In genomic region chr11:46593550-46594382, GRCh38 we compare ENCODE assay signal across 1 cellular context.
TF ChIP-seq lines count a peak whose summit lies in the region.

TSS of gene AMBRA1 (minus strand) at chr11:46594023. CDS start at chr11:46548380, 45,643 bp downstream.

TF ChIP-seq in HepG2, 621 proteins besides CTCF, POLR2A, EP300 and RAD21 (continued from another document and continues in another):
- TF ChIP-seq ZNF329 (CRISPR knock-in tag; IDR thresholded peaks at IDR 0.05; ENCODE audit: low read depth) = no peak
- 0 out of 2 replicates have a peak, but pooled peaks have one; percentile 37 for TF ChIP-seq REPIN1 (CRISPR knock-in tag; IDR thresholded peaks at IDR 0.05; ENCODE audit: borderline replicate concordance, low read depth)
- TF ChIP-seq ZNF780A (CRISPR knock-in tag; IDR thresholded peaks at IDR 0.05) = no peak
- no peak for TF ChIP-seq TBX3 (IDR thresholded peaks at IDR 0.05; ENCODE audit: borderline replicate concordance)
- TF ChIP-seq, protein P1, sequence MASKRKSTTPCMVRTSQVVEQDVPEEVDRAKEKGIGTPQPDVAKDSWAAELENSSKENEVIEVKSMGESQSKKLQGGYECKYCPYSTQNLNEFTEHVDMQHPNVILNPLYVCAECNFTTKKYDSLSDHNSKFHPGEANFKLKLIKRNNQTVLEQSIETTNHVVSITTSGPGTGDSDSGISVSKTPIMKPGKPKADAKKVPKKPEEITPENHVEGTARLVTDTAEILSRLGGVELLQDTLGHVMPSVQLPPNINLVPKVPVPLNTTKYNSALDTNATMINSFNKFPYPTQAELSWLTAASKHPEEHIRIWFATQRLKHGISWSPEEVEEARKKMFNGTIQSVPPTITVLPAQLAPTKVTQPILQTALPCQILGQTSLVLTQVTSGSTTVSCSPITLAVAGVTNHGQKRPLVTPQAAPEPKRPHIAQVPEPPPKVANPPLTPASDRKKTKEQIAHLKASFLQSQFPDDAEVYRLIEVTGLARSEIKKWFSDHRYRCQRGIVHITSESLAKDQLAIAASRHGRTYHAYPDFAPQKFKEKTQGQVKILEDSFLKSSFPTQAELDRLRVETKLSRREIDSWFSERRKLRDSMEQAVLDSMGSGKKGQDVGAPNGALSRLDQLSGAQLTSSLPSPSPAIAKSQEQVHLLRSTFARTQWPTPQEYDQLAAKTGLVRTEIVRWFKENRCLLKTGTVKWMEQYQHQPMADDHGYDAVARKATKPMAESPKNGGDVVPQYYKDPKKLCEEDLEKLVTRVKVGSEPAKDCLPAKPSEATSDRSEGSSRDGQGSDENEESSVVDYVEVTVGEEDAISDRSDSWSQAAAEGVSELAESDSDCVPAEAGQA (IDR thresholded peaks at IDR 0.05; ENCODE audit: low read depth) = no peak
- TF ChIP-seq, protein P1 (CRISPR knock-in tag; IDR thresholded peaks at IDR 0.05; ENCODE audit: borderline replicate concordance) = no peak; the same call in 1 of the 2 replicates
- no peak for TF ChIP-seq SETDB1 (CRISPR knock-in tag; IDR thresholded peaks at IDR 0.05; ENCODE audit: borderline replicate concordance)
- TF ChIP-seq, protein P2, sequence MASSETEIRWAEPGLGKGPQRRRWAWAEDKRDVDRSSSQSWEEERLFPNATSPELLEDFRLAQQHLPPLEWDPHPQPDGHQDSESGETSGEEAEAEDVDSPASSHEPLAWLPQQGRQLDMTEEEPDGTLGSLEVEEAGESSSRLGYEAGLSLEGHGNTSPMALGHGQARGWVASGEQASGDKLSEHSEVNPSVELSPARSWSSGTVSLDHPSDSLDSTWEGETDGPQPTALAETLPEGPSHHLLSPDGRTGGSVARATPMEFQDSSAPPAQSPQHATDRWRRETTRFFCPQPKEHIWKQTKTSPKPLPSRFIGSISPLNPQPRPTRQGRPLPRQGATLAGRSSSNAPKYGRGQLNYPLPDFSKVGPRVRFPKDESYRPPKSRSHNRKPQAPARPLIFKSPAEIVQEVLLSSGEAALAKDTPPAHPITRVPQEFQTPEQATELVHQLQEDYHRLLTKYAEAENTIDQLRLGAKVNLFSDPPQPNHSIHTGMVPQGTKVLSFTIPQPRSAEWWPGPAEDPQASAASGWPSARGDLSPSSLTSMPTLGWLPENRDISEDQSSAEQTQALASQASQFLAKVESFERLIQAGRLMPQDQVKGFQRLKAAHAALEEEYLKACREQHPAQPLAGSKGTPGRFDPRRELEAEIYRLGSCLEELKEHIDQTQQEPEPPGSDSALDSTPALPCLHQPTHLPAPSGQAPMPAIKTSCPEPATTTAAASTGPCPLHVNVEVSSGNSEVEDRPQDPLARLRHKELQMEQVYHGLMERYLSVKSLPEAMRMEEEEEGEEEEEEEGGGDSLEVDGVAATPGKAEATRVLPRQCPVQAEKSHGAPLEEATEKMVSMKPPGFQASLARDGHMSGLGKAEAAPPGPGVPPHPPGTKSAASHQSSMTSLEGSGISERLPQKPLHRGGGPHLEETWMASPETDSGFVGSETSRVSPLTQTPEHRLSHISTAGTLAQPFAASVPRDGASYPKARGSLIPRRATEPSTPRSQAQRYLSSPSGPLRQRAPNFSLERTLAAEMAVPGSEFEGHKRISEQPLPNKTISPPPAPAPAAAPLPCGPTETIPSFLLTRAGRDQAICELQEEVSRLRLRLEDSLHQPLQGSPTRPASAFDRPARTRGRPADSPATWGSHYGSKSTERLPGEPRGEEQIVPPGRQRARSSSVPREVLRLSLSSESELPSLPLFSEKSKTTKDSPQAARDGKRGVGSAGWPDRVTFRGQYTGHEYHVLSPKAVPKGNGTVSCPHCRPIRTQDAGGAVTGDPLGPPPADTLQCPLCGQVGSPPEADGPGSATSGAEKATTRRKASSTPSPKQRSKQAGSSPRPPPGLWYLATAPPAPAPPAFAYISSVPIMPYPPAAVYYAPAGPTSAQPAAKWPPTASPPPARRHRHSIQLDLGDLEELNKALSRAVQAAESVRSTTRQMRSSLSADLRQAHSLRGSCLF (CRISPR knock-in tag; IDR thresholded peaks at IDR 0.05; ENCODE audit: borderline replicate concordance) = no peak
- TF ChIP-seq ZNF83 (CRISPR knock-in tag; IDR thresholded peaks at IDR 0.05; ENCODE audit: borderline replicate concordance) = no peak
- TF ChIP-seq HDAC6 (IDR thresholded peaks at IDR 0.05; ENCODE audit: low read depth, low read length) = no peak
- TF ChIP-seq ZNF136 (CRISPR knock-in tag; IDR thresholded peaks at IDR 0.05; ENCODE audit: low read depth) = 0 out of 2 replicates have a peak, but pooled peaks have one; percentile 43
- no peak for TF ChIP-seq ZNF839 (CRISPR knock-in tag; IDR thresholded peaks at IDR 0.05; ENCODE audit: borderline replicate concordance)
- no peak for TF ChIP-seq ZNF234 (CRISPR knock-in tag; conservative IDR thresholded peaks at IDR 0.05)
- TF ChIP-seq, protein P3, sequence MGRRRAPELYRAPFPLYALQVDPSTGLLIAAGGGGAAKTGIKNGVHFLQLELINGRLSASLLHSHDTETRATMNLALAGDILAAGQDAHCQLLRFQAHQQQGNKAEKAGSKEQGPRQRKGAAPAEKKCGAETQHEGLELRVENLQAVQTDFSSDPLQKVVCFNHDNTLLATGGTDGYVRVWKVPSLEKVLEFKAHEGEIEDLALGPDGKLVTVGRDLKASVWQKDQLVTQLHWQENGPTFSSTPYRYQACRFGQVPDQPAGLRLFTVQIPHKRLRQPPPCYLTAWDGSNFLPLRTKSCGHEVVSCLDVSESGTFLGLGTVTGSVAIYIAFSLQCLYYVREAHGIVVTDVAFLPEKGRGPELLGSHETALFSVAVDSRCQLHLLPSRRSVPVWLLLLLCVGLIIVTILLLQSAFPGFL (CRISPR knock-in tag; IDR thresholded peaks at IDR 0.05) = no peak
- peak; percentile 86 for TF ChIP-seq FOXP4 (CRISPR knock-in tag; IDR thresholded peaks at IDR 0.05)
- TF ChIP-seq, protein P4, sequence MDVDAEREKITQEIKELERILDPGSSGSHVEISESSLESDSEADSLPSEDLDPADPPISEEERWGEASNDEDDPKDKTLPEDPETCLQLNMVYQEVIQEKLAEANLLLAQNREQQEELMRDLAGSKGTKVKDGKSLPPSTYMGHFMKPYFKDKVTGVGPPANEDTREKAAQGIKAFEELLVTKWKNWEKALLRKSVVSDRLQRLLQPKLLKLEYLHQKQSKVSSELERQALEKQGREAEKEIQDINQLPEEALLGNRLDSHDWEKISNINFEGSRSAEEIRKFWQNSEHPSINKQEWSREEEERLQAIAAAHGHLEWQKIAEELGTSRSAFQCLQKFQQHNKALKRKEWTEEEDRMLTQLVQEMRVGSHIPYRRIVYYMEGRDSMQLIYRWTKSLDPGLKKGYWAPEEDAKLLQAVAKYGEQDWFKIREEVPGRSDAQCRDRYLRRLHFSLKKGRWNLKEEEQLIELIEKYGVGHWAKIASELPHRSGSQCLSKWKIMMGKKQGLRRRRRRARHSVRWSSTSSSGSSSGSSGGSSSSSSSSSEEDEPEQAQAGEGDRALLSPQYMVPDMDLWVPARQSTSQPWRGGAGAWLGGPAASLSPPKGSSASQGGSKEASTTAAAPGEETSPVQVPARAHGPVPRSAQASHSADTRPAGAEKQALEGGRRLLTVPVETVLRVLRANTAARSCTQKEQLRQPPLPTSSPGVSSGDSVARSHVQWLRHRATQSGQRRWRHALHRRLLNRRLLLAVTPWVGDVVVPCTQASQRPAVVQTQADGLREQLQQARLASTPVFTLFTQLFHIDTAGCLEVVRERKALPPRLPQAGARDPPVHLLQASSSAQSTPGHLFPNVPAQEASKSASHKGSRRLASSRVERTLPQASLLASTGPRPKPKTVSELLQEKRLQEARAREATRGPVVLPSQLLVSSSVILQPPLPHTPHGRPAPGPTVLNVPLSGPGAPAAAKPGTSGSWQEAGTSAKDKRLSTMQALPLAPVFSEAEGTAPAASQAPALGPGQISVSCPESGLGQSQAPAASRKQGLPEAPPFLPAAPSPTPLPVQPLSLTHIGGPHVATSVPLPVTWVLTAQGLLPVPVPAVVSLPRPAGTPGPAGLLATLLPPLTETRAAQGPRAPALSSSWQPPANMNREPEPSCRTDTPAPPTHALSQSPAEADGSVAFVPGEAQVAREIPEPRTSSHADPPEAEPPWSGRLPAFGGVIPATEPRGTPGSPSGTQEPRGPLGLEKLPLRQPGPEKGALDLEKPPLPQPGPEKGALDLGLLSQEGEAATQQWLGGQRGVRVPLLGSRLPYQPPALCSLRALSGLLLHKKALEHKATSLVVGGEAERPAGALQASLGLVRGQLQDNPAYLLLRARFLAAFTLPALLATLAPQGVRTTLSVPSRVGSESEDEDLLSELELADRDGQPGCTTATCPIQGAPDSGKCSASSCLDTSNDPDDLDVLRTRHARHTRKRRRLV (CRISPR knock-in tag; IDR thresholded peaks at IDR 0.05) = no peak
- no peak for TF ChIP-seq ZNF549 (CRISPR knock-in tag; IDR thresholded peaks at IDR 0.05)
- peak; percentile 57; the same call in 1 of the 2 replicates for TF ChIP-seq ZBTB21 (CRISPR knock-in tag; IDR thresholded peaks at IDR 0.05)
- no peak for TF ChIP-seq SRSF4 (IDR thresholded peaks at IDR 0.05; ENCODE audit: low read depth, low read length, poor library complexity, severe bottlenecking)
- TF ChIP-seq ZBTB34 (CRISPR knock-in tag; IDR thresholded peaks at IDR 0.05) = no peak
- TF ChIP-seq, protein P5, sequence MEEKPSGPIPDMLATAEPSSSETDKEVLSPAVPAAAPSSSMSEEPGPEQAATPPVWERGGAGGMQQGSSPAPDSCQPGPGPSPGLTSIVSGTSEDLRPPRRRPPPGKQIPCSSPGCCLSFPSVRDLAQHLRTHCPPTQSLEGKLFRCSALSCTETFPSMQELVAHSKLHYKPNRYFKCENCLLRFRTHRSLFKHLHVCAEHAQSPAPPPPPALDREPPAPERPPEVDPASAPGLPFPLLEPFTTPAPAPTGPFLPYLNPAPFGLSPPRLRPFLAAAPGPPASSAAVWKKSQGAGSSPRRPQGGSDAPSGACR (CRISPR knock-in tag; IDR thresholded peaks at IDR 0.05) = no peak
- no peak; the same call in 1 of the 2 replicates for TF ChIP-seq ZNF7 (CRISPR knock-in tag; IDR thresholded peaks at IDR 0.05)
- no peak; the same call in 1 of the 2 replicates for TF ChIP-seq NFKBIZ (CRISPR knock-in tag; IDR thresholded peaks at IDR 0.05)
- TF ChIP-seq ZBTB10 (CRISPR knock-in tag; IDR thresholded peaks at IDR 0.05; ENCODE audit: borderline replicate concordance) = no peak
- TF ChIP-seq MTA3 (CRISPR knock-in tag; IDR thresholded peaks at IDR 0.05) = no peak
- no peak for TF ChIP-seq MBNL3 (CRISPR knock-in tag; conservative IDR thresholded peaks at IDR 0.05)
- peak; percentile 72; the same call in 1 of the 2 replicates for TF ChIP-seq SIN3B (IDR thresholded peaks at IDR 0.05; ENCODE audit: low read length)
- no peak for TF ChIP-seq ZNF121 (CRISPR knock-in tag; IDR thresholded peaks at IDR 0.05)
- TF ChIP-seq KDM2A (CRISPR knock-in tag; IDR thresholded peaks at IDR 0.05; ENCODE audit: borderline replicate concordance, low read depth) = peak; percentile 77
